Comparison of ENCODE assay signal across 1 cellular context in genomic region chr3:194141415-194142155, GRCh38.
TF ChIP-seq lines count a peak whose summit lies in the region.

No MANE protein-coding gene starts in this region.

TF ChIP-seq in HepG2, 621 proteins besides CTCF, POLR2A, EP300 and RAD21 (continued from another document and continues in another):
- TF ChIP-seq, protein P1, sequence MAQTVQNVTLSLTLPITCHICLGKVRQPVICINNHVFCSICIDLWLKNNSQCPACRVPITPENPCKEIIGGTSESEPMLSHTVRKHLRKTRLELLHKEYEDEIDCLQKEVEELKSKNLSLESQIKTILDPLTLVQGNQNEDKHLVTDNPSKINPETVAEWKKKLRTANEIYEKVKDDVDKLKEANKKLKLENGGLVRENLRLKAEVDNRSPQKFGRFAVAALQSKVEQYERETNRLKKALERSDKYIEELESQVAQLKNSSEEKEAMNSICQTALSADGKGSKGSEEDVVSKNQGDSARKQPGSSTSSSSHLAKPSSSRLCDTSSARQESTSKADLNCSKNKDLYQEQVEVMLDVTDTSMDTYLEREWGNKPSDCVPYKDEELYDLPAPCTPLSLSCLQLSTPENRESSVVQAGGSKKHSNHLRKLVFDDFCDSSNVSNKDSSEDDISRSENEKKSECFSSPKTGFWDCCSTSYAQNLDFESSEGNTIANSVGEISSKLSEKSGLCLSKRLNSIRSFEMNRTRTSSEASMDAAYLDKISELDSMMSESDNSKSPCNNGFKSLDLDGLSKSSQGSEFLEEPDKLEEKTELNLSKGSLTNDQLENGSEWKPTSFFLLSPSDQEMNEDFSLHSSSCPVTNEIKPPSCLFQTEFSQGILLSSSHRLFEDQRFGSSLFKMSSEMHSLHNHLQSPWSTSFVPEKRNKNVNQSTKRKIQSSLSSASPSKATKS (CRISPR knock-in tag; IDR thresholded peaks at IDR 0.05) = 0 out of 2 replicates have a peak, but pooled peaks have one; percentile 37
- TF ChIP-seq DMAP1 (CRISPR knock-in tag; IDR thresholded peaks at IDR 0.05) = 0 out of 2 replicates have a peak, but pooled peaks have one; percentile 11
- TF ChIP-seq MAFF (IDR thresholded peaks at IDR 0.05; ENCODE audit: low read depth, low read length) = no peak
- TF ChIP-seq ZNF260 (CRISPR knock-in tag; IDR thresholded peaks at IDR 0.05; ENCODE audit: borderline replicate concordance, low read depth) = no peak
- TF ChIP-seq ZBTB7B (CRISPR knock-in tag; IDR thresholded peaks at IDR 0.05) = peak; percentile 58; the same call in 1 of the 2 replicates
- TF ChIP-seq GABPA (IDR thresholded peaks at IDR 0.05; ENCODE audit: low read depth, low read length) = no peak
- no peak for TF ChIP-seq GABPA (CRISPR knock-in tag; IDR thresholded peaks at IDR 0.05; ENCODE audit: low read depth)
- TF ChIP-seq ZNF746 (CRISPR knock-in tag; IDR thresholded peaks at IDR 0.05) = peak; percentile 71; the same call in 1 of the 2 replicates
- no peak for TF ChIP-seq MIXL1 (CRISPR knock-in tag; IDR thresholded peaks at IDR 0.05)
- TF ChIP-seq ZNF891 (CRISPR knock-in tag; IDR thresholded peaks at IDR 0.05) = peak; percentile 82
- peak; percentile 67; the same call in 1 of the 2 replicates for TF ChIP-seq KDM5B (CRISPR knock-in tag; IDR thresholded peaks at IDR 0.05; ENCODE audit: borderline replicate concordance)
- no peak for TF ChIP-seq ZNF720 (CRISPR knock-in tag; IDR thresholded peaks at IDR 0.05)
- no peak for TF ChIP-seq TCF7L2 (IDR thresholded peaks at IDR 0.05; ENCODE audit: low read depth, low read length)
- TF ChIP-seq TERF1 (CRISPR knock-in tag; IDR thresholded peaks at IDR 0.05) = no peak
- TF ChIP-seq, protein P2, sequence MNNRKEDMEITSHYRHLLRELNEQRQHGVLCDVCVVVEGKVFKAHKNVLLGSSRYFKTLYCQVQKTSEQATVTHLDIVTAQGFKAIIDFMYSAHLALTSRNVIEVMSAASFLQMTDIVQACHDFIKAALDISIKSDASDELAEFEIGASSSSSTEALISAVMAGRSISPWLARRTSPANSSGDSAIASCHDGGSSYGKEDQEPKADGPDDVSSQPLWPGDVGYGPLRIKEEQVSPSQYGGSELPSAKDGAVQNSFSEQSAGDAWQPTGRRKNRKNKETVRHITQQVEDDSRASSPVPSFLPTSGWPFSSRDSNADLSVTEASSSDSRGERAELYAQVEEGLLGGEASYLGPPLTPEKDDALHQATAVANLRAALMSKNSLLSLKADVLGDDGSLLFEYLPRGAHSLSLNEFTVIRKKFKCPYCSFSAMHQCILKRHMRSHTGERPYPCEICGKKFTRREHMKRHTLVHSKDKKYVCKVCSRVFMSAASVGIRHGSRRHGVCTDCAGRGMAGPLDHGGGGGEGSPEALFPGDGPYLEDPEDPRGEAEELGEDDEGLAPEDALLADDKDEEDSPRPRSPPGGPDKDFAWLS (CRISPR knock-in tag; IDR thresholded peaks at IDR 0.05; ENCODE audit: borderline replicate concordance) = no peak
- TF ChIP-seq FOXC1 (CRISPR knock-in tag; IDR thresholded peaks at IDR 0.05; ENCODE audit: borderline replicate concordance) = no peak
- no peak for TF ChIP-seq MEIS1 (CRISPR knock-in tag; IDR thresholded peaks at IDR 0.05; ENCODE audit: borderline replicate concordance)
- TF ChIP-seq ZNF234 (CRISPR knock-in tag; conservative IDR thresholded peaks at IDR 0.05) = no peak
- 0 out of 2 replicates have a peak, but pooled peaks have one; percentile 12 for TF ChIP-seq ZNF772 (CRISPR knock-in tag; IDR thresholded peaks at IDR 0.05)
- no peak for TF ChIP-seq ZNF496 (CRISPR knock-in tag; IDR thresholded peaks at IDR 0.05; ENCODE audit: insufficient replicate concordance)
- peak; percentile 41; the same call in 1 of the 2 replicates for TF ChIP-seq MAZ (IDR thresholded peaks at IDR 0.05; ENCODE audit: borderline replicate concordance, low read depth, low read length)
- TF ChIP-seq MAZ (CRISPR knock-in tag; IDR thresholded peaks at IDR 0.05; ENCODE audit: low read depth) = no peak
- no peak for TF ChIP-seq MZF1 (CRISPR knock-in tag; IDR thresholded peaks at IDR 0.05; ENCODE audit: borderline replicate concordance)
- TF ChIP-seq ZFP62 (CRISPR knock-in tag; IDR thresholded peaks at IDR 0.05) = no peak
- TF ChIP-seq ZMAT5 (CRISPR knock-in tag; IDR thresholded peaks at IDR 0.05; ENCODE audit: borderline replicate concordance, low read depth) = no peak
- no peak for TF ChIP-seq ZNF572 (CRISPR knock-in tag; IDR thresholded peaks at IDR 0.05)
- TF ChIP-seq MYC (CRISPR knock-in tag; IDR thresholded peaks at IDR 0.05; ENCODE audit: borderline replicate concordance) = peak; percentile 56
- TF ChIP-seq SOX5 (CRISPR knock-in tag; IDR thresholded peaks at IDR 0.05; ENCODE audit: borderline replicate concordance) = 0 out of 2 replicates have a peak, but pooled peaks have one; percentile 43
- TF ChIP-seq, protein P3, sequence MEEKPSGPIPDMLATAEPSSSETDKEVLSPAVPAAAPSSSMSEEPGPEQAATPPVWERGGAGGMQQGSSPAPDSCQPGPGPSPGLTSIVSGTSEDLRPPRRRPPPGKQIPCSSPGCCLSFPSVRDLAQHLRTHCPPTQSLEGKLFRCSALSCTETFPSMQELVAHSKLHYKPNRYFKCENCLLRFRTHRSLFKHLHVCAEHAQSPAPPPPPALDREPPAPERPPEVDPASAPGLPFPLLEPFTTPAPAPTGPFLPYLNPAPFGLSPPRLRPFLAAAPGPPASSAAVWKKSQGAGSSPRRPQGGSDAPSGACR (CRISPR knock-in tag; IDR thresholded peaks at IDR 0.05) = no peak
- TF ChIP-seq FOXA3 (CRISPR knock-in tag; IDR thresholded peaks at IDR 0.05) = no peak; the same call in 1 of the 2 replicates
- TF ChIP-seq, protein P4, sequence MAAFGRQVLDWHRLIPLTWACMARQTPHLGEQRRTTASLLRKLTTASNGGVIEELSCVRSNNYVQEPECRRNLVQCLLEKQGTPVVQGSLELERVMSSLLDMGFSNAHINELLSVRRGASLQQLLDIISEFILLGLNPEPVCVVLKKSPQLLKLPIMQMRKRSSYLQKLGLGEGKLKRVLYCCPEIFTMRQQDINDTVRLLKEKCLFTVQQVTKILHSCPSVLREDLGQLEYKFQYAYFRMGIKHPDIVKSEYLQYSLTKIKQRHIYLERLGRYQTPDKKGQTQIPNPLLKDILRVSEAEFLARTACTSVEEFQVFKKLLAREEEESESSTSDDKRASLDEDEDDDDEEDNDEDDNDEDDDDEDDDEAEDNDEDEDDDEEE (CRISPR knock-in tag; IDR thresholded peaks at IDR 0.05) = no peak
- peak; percentile 38; the same call in 1 of the 2 replicates for TF ChIP-seq TARDBP (CRISPR knock-in tag; IDR thresholded peaks at IDR 0.05)
- no peak for TF ChIP-seq CAMTA2 (CRISPR knock-in tag; IDR thresholded peaks at IDR 0.05; ENCODE audit: borderline replicate concordance)
- peak; percentile 47; the same call in 1 of the 2 replicates for TF ChIP-seq BORCS8-MEF2B (CRISPR knock-in tag; IDR thresholded peaks at IDR 0.05)
- no peak for TF ChIP-seq NCOR1 (IDR thresholded peaks at IDR 0.05; ENCODE audit: borderline replicate concordance, low read length)
- TF ChIP-seq GLI4 (CRISPR knock-in tag; IDR thresholded peaks at IDR 0.05; ENCODE audit: borderline replicate concordance) = no peak
- TF ChIP-seq HNRNPUL1 (IDR thresholded peaks at IDR 0.05; ENCODE audit: low read depth, low read length) = no peak
- TF ChIP-seq GABPB1 (CRISPR knock-in tag; IDR thresholded peaks at IDR 0.05) = peak; percentile 67; the same call in 1 of the 2 replicates
- TF ChIP-seq KAT8 (CRISPR knock-in tag; IDR thresholded peaks at IDR 0.05) = no peak; the same call in 1 of the 2 replicates
- TF ChIP-seq, protein P5, sequence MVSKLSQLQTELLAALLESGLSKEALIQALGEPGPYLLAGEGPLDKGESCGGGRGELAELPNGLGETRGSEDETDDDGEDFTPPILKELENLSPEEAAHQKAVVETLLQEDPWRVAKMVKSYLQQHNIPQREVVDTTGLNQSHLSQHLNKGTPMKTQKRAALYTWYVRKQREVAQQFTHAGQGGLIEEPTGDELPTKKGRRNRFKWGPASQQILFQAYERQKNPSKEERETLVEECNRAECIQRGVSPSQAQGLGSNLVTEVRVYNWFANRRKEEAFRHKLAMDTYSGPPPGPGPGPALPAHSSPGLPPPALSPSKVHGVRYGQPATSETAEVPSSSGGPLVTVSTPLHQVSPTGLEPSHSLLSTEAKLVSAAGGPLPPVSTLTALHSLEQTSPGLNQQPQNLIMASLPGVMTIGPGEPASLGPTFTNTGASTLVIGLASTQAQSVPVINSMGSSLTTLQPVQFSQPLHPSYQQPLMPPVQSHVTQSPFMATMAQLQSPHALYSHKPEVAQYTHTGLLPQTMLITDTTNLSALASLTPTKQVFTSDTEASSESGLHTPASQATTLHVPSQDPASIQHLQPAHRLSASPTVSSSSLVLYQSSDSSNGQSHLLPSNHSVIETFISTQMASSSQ (IDR thresholded peaks at IDR 0.05; ENCODE audit: low read depth) = no peak
- TF ChIP-seq, protein P5 (CRISPR knock-in tag; IDR thresholded peaks at IDR 0.05; ENCODE audit: borderline replicate concordance) = 0 out of 2 replicates have a peak, but pooled peaks have one; percentile 46
- peak; percentile 49; the same call in 1 of the 2 replicates for TF ChIP-seq TGIF2 (CRISPR knock-in tag; IDR thresholded peaks at IDR 0.05)
- no peak for TF ChIP-seq MATR3 (CRISPR knock-in tag; IDR thresholded peaks at IDR 0.05)
- TF ChIP-seq PBX2 (CRISPR knock-in tag; IDR thresholded peaks at IDR 0.05) = no peak
- TF ChIP-seq ZC3H13 (CRISPR knock-in tag; IDR thresholded peaks at IDR 0.05) = peak; percentile 55; the same call in 1 of the 2 replicates
- 0 out of 2 replicates have a peak, but pooled peaks have one; percentile 28 for TF ChIP-seq HOXD1 (CRISPR knock-in tag; IDR thresholded peaks at IDR 0.05)
- no peak for TF ChIP-seq SMARCC2 (IDR thresholded peaks at IDR 0.05)
- peak; percentile 41; the same call in 1 of the 2 replicates for TF ChIP-seq NFAT5 (CRISPR knock-in tag; IDR thresholded peaks at IDR 0.05)
- TF ChIP-seq TEAD2 (CRISPR knock-in tag; IDR thresholded peaks at IDR 0.05) = no peak
- no peak for TF ChIP-seq MAF1 (CRISPR knock-in tag; IDR thresholded peaks at IDR 0.05; ENCODE audit: borderline replicate concordance)
- no peak for TF ChIP-seq TCF12 (IDR thresholded peaks at IDR 0.05)
- TF ChIP-seq TCF12 (CRISPR knock-in tag; IDR thresholded peaks at IDR 0.05) = no peak; the same call in 1 of the 2 replicates
